In the genomic region with DNA sequence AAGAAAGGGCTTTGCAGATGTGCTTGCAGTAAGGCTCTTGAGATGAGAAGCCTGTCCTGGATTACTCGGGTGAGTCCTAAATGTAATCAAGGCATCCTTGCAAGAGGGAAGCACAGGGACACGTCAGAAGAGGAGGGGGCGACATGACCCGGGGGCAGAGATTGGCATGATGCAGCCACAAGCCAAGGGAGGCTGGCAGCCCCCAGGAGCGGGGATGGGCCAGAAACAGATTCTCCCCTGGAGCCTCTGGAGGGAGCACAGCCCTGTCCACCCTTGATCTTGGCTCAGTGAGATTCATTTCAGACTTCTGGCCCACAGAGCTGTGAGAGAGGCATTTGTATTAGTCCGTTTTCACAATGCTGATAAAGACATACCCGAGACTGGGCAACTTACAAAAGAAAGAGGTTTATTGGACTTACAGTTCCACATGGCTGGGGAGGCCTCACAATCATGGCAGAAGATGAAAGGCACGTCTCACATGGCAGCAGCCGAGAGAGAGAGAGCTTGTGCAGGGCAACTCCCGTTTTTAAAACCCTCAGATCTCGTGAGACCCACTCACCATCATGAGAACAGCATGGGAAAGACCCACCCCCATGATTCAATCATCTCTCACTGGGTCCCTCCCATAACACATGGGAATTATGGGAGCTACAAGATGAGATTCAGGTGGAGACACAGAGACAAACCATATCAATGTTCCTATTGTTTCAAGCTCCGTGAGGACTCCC, we compare ENCODE assay signal across 21 cellular contexts.
DNase-seq lines count a peak whose midpoint lies in the region; ATAC-seq and TF ChIP-seq lines count a peak whose summit lies in the region.
"Had no signal": no experiment of that assay in that cellular context is flagged by ENCODE, and none has a peak within 500 bp of the region (broad histone marks: within the 10 kb centered on the region; RNA-seq: fewer than 3 reads in every experiment).

No MANE protein-coding gene starts in this region.

- no peak for TF ChIP-seq CTCF in coronary artery (IDR thresholded peaks at IDR 0.05)
- TF ChIP-seq CTCF in neural progenitor cell (IDR thresholded peaks at IDR 0.05): no peak
- TF ChIP-seq CTCF in upper lobe of right lung (IDR thresholded peaks at IDR 0.05): no peak
- no peak for TF ChIP-seq CTCF in GM13976 (IDR thresholded peaks at IDR 0.05; ENCODE audit: borderline replicate concordance, control extremely low read depth, extremely low read depth, insufficient read depth, missing control alignments)

- H3K79me2 ChIP-seq in neural progenitor cell (ENCODE audit: low read depth): no peaks in the 10 kb centered on the region

- H4K20me1 ChIP-seq in neural progenitor cell (ENCODE audit: low read depth): no peaks in the 10 kb centered on the region

- peaks cover 3% of the 10 kb centered on the region for H3K27me3 Mint-ChIP-seq in activated CD4-positive, alpha-beta memory T cell treated with anti-CD3 and anti-CD28 coated beads for 36 hours
- H3K27me3 Mint-ChIP-seq in activated CD4-positive, alpha-beta memory T cell treated with anti-CD3 and anti-CD28 coated beads, Interleukin-2, amount 10 ng/mL, durations not matched to agents 7 days and 5 days: no peaks in the 10 kb centered on the region
- H3K27me3 Mint-ChIP-seq in neural progenitor cell (ENCODE audit: insufficient read depth, low read depth): peaks cover 4% of the 10 kb centered on the region
- H3K27me3 Mint-ChIP-seq: CD4-positive, CD25-positive, alpha-beta regulatory T cell had no signal

- POLR2A ChIA-PET in activated CD4-positive, alpha-beta memory T cell treated with anti-CD3 and anti-CD28 coated beads for 36 hours (lab: Charles Lee): no interaction called here
- POLR2A ChIA-PET in activated CD4-positive, alpha-beta memory T cell treated with anti-CD3 and anti-CD28 coated beads, Interleukin-2, amount 10 ng/mL, durations not matched to agents 7 days and 5 days (lab: Charles Lee): no interaction called here

- intact Hi-C loops in activated CD4-positive, alpha-beta memory T cell treated with anti-CD3 and anti-CD28 coated beads for 36 hours (cut with micrococcal nuclease): no loop called here
- intact Hi-C loops in upper lobe of right lung (cut with DNase I): no loop called here

- H3K27ac Mint-ChIP-seq in activated CD4-positive, alpha-beta memory T cell treated with anti-CD3 and anti-CD28 coated beads for 36 hours: no peak overlapping the region
- H3K27ac Mint-ChIP-seq in activated CD4-positive, alpha-beta memory T cell treated with anti-CD3 and anti-CD28 coated beads, Interleukin-2, amount 10 ng/mL, durations not matched to agents 7 days and 5 days: no peak overlapping the region
- H3K27ac Mint-ChIP-seq in neural progenitor cell: peak overlapping the region; percentile 83
- H3K27ac Mint-ChIP-seq: activated CD8-positive, alpha-beta T cell treated with anti-CD3 and anti-CD28 coated beads, Interleukin-2, amount 10 ng/mL, durations not matched to agents 7 days and 5 days; progenitor cell of endocrine pancreas had no signal

- H3K4me2 ChIP-seq in neural progenitor cell: no peak overlapping the region

- H3K4me3 ChIP-seq in coronary artery (no peak overlapping the region), neural progenitor cell (no peak overlapping the region), upper lobe of right lung (no peak overlapping the region)
- H3K4me3 ChIP-seq: ascending aorta, heart right ventricle, mucosa of descending colon, SK-N-MC, stomach had no signal

- H3K9me3 ChIP-seq in neural progenitor cell (ENCODE audit: low read depth) (no peaks in the 10 kb centered on the region), upper lobe of right lung (no peaks in the 10 kb centered on the region)
- H3K9me3 ChIP-seq: ascending aorta, heart right ventricle, mucosa of descending colon, stomach had no signal

- H3K27me3 ChIP-seq in neural progenitor cell (no peaks in the 10 kb centered on the region), upper lobe of right lung (peaks cover 6% of the 10 kb centered on the region)
- H3K27me3 ChIP-seq: ascending aorta had no signal

- H3K4me1 ChIP-seq in neural progenitor cell: peaks cover 16% of the 10 kb centered on the region
- H3K4me1 ChIP-seq in upper lobe of right lung: peaks cover 66% of the 10 kb centered on the region

- in situ Hi-C loops in GM13976 (cut with MboI; ENCODE audit: low sequenced_read_pairs, unreplicated experiment): no loop called here

- no peak for ATAC-seq in upper lobe of right lung
- ATAC-seq in GM19035 (IDR thresholded peaks at IDR 0.05; ENCODE audit: unreplicated experiment): no peak
- ATAC-seq: activated CD8-positive, alpha-beta T cell treated with anti-CD3 and anti-CD28 coated beads, Interleukin-2, amount 10 ng/mL, durations not matched to agents 7 days and 5 days; heart right ventricle; mucosa of descending colon had no signal

- no peaks in the 10 kb centered on the region for H3K36me3 Mint-ChIP-seq in activated CD4-positive, alpha-beta memory T cell treated with anti-CD3 and anti-CD28 coated beads for 36 hours
- H3K36me3 Mint-ChIP-seq in activated CD4-positive, alpha-beta memory T cell treated with anti-CD3 and anti-CD28 coated beads, Interleukin-2, amount 10 ng/mL, durations not matched to agents 7 days and 5 days (ENCODE audit: low read depth): no peaks in the 10 kb centered on the region
- no peaks in the 10 kb centered on the region for H3K36me3 Mint-ChIP-seq in neural progenitor cell
- H3K36me3 Mint-ChIP-seq: CD4-positive, CD25-positive, alpha-beta regulatory T cell had no signal

- H3F3A ChIP-seq in neural progenitor cell (ENCODE audit: low read depth): no peaks in the 10 kb centered on the region

- H3K4me1 Mint-ChIP-seq in activated CD4-positive, alpha-beta memory T cell treated with anti-CD3 and anti-CD28 coated beads for 36 hours (ENCODE audit: low read depth): no peaks in the 10 kb centered on the region
- no peaks in the 10 kb centered on the region for H3K4me1 Mint-ChIP-seq in activated CD4-positive, alpha-beta memory T cell treated with anti-CD3 and anti-CD28 coated beads, Interleukin-2, amount 10 ng/mL, durations not matched to agents 7 days and 5 days
- peaks cover 19% of the 10 kb centered on the region for H3K4me1 Mint-ChIP-seq in neural progenitor cell
- H3K4me1 Mint-ChIP-seq: CD4-positive, CD25-positive, alpha-beta regulatory T cell had no signal

- no peak overlapping the region for H3K4me3 Mint-ChIP-seq in activated CD4-positive, alpha-beta memory T cell treated with anti-CD3 and anti-CD28 coated beads for 36 hours
- no peak overlapping the region for H3K4me3 Mint-ChIP-seq in activated CD4-positive, alpha-beta memory T cell treated with anti-CD3 and anti-CD28 coated beads, Interleukin-2, amount 10 ng/mL, durations not matched to agents 7 days and 5 days
- H3K4me3 Mint-ChIP-seq in neural progenitor cell: no peak overlapping the region
- H3K4me3 Mint-ChIP-seq: activated CD8-positive, alpha-beta T cell treated with anti-CD3 and anti-CD28 coated beads, Interleukin-2, amount 10 ng/mL, durations not matched to agents 7 days and 5 days; CD4-positive, CD25-positive, alpha-beta regulatory T cell had no signal

- CTCF ChIA-PET in activated CD4-positive, alpha-beta memory T cell treated with anti-CD3 and anti-CD28 coated beads for 36 hours (lab: Charles Lee): no interaction called here
- CTCF ChIA-PET in activated CD4-positive, alpha-beta memory T cell treated with anti-CD3 and anti-CD28 coated beads, Interleukin-2, amount 10 ng/mL, durations not matched to agents 7 days and 5 days (lab: Charles Lee): no interaction called here

- no peak overlapping the region for H2AFZ ChIP-seq in neural progenitor cell (replicated peaks)

- H3K27ac ChIP-seq in coronary artery: peak overlapping the region; percentile 87 to 93
- no peak overlapping the region for H3K27ac ChIP-seq in neural progenitor cell
- no peak overlapping the region for H3K27ac ChIP-seq in upper lobe of right lung
- H3K27ac ChIP-seq: SK-N-MC had no signal

- no peak overlapping the region for H3K9ac ChIP-seq in neural progenitor cell

- H3K36me3 ChIP-seq in neural progenitor cell: no peaks in the 10 kb centered on the region
- no peaks in the 10 kb centered on the region for H3K36me3 ChIP-seq in upper lobe of right lung
- H3K36me3 ChIP-seq: ascending aorta, stomach had no signal

- peak; percentile 2 for DNase-seq in activated CD4-positive, alpha-beta memory T cell treated with anti-CD3 and anti-CD28 coated beads for 36 hours
- DNase-seq in activated CD4-positive, alpha-beta memory T cell treated with anti-CD3 and anti-CD28 coated beads, Interleukin-2, amount 10 ng/mL, durations not matched to agents 7 days and 5 days: no peak
- DNase-seq in coronary artery (ENCODE audit: low spot score): peak; percentile 72
- DNase-seq in neural progenitor cell (ENCODE audit: low spot score): no peak
- peak; percentile 23 for DNase-seq in upper lobe of right lung
- no peak for DNase-seq in stimulated activated naive CD4-positive, alpha-beta T cell treated with Interleukin-2 at 50 U/mL for 16 hours (lab: John Stamatoyannopoulos, UW)
- DNase-seq in GM13976 (ENCODE audit: low spot score): no peak
- DNase-seq: activated CD8-positive, alpha-beta T cell treated with anti-CD3 and anti-CD28 coated beads, Interleukin-2, amount 10 ng/mL, durations not matched to agents 7 days and 5 days; activated gamma-delta T cell; CD4-positive, CD25-positive, alpha-beta regulatory T cell; HCEC 1CT; heart right ventricle; MM.1S; mucosa of descending colon; NCI-H187; NCI-H524 had no signal

- no peaks in the 10 kb centered on the region for H3K9me3 Mint-ChIP-seq in activated CD4-positive, alpha-beta memory T cell treated with anti-CD3 and anti-CD28 coated beads for 36 hours
- no peaks in the 10 kb centered on the region for H3K9me3 Mint-ChIP-seq in activated CD4-positive, alpha-beta memory T cell treated with anti-CD3 and anti-CD28 coated beads, Interleukin-2, amount 10 ng/mL, durations not matched to agents 7 days and 5 days
- no peaks in the 10 kb centered on the region for H3K9me3 Mint-ChIP-seq in neural progenitor cell
- H3K9me3 Mint-ChIP-seq: CD4-positive, CD25-positive, alpha-beta regulatory T cell had no signal

Comparison
In these comparisons a context has a peak if more than half of its experiments do, and no peak if none do; other contexts are left out.
1. DNase-seq: peak in activated CD4-positive, alpha-beta memory T cell treated with anti-CD3 and anti-CD28 coated beads for 36 hours (single experiment), coronary artery (single experiment) and upper lobe of right lung (single experiment); none in activated CD4-positive, alpha-beta memory T cell treated with anti-CD3 and anti-CD28 coated beads, Interleukin-2, amount 10 ng/mL, durations not matched to agents 7 days and 5 days (single experiment), neural progenitor cell (single experiment), stimulated activated naive CD4-positive, alpha-beta T cell treated with Interleukin-2 at 50 U/mL for 16 hours (single experiment) and GM13976 (single experiment).
2. H3K27ac ChIP-seq: peak in coronary artery (2 of 2); none in neural progenitor cell (single experiment) and upper lobe of right lung (single experiment).